In the genomic region with DNA sequence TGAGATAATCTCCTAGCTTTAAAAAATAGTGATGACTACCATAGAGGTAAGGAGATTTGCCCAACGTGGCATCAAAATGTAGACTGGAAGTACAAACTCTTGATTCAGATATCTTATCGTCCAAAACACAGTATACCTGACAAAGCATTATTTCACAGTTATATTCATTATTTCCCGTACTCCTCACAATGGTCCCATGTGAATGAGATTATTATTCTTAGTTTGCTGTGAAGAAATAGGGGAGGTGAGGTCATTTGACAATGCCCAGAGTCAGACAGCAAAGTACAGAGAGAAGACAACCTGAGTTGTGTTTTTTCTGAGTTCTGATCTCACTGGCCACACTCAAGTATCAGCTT, we compare ENCODE assay signal across 1 cellular context.
TF ChIP-seq lines count a peak whose summit lies in the region.

No MANE protein-coding gene starts in this region.

TF ChIP-seq in K562, 482 proteins besides CTCF, POLR2A, EP300 and RAD21 (continued from another document and continues in another):
- TF ChIP-seq, protein P1, sequence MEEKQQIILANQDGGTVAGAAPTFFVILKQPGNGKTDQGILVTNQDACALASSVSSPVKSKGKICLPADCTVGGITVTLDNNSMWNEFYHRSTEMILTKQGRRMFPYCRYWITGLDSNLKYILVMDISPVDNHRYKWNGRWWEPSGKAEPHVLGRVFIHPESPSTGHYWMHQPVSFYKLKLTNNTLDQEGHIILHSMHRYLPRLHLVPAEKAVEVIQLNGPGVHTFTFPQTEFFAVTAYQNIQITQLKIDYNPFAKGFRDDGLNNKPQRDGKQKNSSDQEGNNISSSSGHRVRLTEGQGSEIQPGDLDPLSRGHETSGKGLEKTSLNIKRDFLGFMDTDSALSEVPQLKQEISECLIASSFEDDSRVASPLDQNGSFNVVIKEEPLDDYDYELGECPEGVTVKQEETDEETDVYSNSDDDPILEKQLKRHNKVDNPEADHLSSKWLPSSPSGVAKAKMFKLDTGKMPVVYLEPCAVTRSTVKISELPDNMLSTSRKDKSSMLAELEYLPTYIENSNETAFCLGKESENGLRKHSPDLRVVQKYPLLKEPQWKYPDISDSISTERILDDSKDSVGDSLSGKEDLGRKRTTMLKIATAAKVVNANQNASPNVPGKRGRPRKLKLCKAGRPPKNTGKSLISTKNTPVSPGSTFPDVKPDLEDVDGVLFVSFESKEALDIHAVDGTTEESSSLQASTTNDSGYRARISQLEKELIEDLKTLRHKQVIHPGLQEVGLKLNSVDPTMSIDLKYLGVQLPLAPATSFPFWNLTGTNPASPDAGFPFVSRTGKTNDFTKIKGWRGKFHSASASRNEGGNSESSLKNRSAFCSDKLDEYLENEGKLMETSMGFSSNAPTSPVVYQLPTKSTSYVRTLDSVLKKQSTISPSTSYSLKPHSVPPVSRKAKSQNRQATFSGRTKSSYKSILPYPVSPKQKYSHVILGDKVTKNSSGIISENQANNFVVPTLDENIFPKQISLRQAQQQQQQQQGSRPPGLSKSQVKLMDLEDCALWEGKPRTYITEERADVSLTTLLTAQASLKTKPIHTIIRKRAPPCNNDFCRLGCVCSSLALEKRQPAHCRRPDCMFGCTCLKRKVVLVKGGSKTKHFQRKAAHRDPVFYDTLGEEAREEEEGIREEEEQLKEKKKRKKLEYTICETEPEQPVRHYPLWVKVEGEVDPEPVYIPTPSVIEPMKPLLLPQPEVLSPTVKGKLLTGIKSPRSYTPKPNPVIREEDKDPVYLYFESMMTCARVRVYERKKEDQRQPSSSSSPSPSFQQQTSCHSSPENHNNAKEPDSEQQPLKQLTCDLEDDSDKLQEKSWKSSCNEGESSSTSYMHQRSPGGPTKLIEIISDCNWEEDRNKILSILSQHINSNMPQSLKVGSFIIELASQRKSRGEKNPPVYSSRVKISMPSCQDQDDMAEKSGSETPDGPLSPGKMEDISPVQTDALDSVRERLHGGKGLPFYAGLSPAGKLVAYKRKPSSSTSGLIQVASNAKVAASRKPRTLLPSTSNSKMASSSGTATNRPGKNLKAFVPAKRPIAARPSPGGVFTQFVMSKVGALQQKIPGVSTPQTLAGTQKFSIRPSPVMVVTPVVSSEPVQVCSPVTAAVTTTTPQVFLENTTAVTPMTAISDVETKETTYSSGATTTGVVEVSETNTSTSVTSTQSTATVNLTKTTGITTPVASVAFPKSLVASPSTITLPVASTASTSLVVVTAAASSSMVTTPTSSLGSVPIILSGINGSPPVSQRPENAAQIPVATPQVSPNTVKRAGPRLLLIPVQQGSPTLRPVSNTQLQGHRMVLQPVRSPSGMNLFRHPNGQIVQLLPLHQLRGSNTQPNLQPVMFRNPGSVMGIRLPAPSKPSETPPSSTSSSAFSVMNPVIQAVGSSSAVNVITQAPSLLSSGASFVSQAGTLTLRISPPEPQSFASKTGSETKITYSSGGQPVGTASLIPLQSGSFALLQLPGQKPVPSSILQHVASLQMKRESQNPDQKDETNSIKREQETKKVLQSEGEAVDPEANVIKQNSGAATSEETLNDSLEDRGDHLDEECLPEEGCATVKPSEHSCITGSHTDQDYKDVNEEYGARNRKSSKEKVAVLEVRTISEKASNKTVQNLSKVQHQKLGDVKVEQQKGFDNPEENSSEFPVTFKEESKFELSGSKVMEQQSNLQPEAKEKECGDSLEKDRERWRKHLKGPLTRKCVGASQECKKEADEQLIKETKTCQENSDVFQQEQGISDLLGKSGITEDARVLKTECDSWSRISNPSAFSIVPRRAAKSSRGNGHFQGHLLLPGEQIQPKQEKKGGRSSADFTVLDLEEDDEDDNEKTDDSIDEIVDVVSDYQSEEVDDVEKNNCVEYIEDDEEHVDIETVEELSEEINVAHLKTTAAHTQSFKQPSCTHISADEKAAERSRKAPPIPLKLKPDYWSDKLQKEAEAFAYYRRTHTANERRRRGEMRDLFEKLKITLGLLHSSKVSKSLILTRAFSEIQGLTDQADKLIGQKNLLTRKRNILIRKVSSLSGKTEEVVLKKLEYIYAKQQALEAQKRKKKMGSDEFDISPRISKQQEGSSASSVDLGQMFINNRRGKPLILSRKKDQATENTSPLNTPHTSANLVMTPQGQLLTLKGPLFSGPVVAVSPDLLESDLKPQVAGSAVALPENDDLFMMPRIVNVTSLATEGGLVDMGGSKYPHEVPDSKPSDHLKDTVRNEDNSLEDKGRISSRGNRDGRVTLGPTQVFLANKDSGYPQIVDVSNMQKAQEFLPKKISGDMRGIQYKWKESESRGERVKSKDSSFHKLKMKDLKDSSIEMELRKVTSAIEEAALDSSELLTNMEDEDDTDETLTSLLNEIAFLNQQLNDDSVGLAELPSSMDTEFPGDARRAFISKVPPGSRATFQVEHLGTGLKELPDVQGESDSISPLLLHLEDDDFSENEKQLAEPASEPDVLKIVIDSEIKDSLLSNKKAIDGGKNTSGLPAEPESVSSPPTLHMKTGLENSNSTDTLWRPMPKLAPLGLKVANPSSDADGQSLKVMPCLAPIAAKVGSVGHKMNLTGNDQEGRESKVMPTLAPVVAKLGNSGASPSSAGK (IDR thresholded peaks at IDR 0.05) = no peak
- TF ChIP-seq MAFG (tag; conservative IDR thresholded peaks at IDR 0.05) (peak; percentile 56), L3MBTL2 (IDR thresholded peaks at IDR 0.05) (no peak), THRAP3 (IDR thresholded peaks at IDR 0.05; ENCODE audit: borderline replicate concordance) (0 out of 2 replicates have a peak, but pooled peaks have one; percentile 49), POLR2G (IDR thresholded peaks at IDR 0.05; ENCODE audit: low read depth, low read length) (no peak), RFX5 (IDR thresholded peaks at IDR 0.05; ENCODE audit: low read depth, low read length) (no peak), ZNF436 (CRISPR knock-in tag; IDR thresholded peaks at IDR 0.05) (no peak), CBFA2T2 (conservative IDR thresholded peaks at IDR 0.05) (no peak), ZNF3 (CRISPR knock-in tag; IDR thresholded peaks at IDR 0.05) (no peak), ETV5 (CRISPR knock-in tag; IDR thresholded peaks at IDR 0.05; ENCODE audit: low read depth) (no peak), FOXJ2 (tag; IDR thresholded peaks at IDR 0.05) (no peak), CTCFL (IDR thresholded peaks at IDR 0.05; ENCODE audit: borderline replicate concordance, insufficient read depth, low read depth, low read length, poor library complexity, severe bottlenecking) (no peak), ZNF431 (CRISPR knock-in tag; IDR thresholded peaks at IDR 0.05) (no peak), ZNF717 (CRISPR knock-in tag; IDR thresholded peaks at IDR 0.05) (no peak), ZZZ3 (IDR thresholded peaks at IDR 0.05) (no peak), DPF2 (IDR thresholded peaks at IDR 0.05) (peak; percentile 17; the same call in 1 of the 2 replicates), NFIX (CRISPR knock-in tag; IDR thresholded peaks at IDR 0.05; ENCODE audit: low read depth) (no peak), ZNF347 (CRISPR knock-in tag; IDR thresholded peaks at IDR 0.05; ENCODE audit: low read depth) (no peak), PATZ1 (CRISPR knock-in tag; IDR thresholded peaks at IDR 0.05; ENCODE audit: borderline replicate concordance) (no peak), TFAP4 (CRISPR knock-in tag; IDR thresholded peaks at IDR 0.05; ENCODE audit: borderline replicate concordance) (no peak), STAG1 (CRISPR knock-in tag; IDR thresholded peaks at IDR 0.05; ENCODE audit: borderline replicate concordance) (no peak), PRPF4 (IDR thresholded peaks at IDR 0.05; ENCODE audit: insufficient read depth, low read depth, low read length, poor library complexity, severe bottlenecking) (no peak), C11orf30 (IDR thresholded peaks at IDR 0.05; ENCODE audit: low read depth) (peak; percentile 86), GATAD2A (IDR thresholded peaks at IDR 0.05) (no peak), NBN (IDR thresholded peaks at IDR 0.05; ENCODE audit: low read depth) (no peak), ERF (CRISPR knock-in tag; IDR thresholded peaks at IDR 0.05) (no peak), ZFX (CRISPR knock-in tag; IDR thresholded peaks at IDR 0.05) (no peak), SP2 (IDR thresholded peaks at IDR 0.05; ENCODE audit: extremely low read depth, low read depth, low read length, poor library complexity, severe bottlenecking) (no peak), HOXB6 (CRISPR knock-in tag; IDR thresholded peaks at IDR 0.05; ENCODE audit: borderline replicate concordance) (no peak), MEF2A (IDR thresholded peaks at IDR 0.05; ENCODE audit: control insufficient read depth, low read depth, low read length) (no peak), ARID3A (IDR thresholded peaks at IDR 0.05; ENCODE audit: borderline replicate concordance, low read depth, low read length) (no peak), SIX5 (IDR thresholded peaks at IDR 0.05; ENCODE audit: borderline replicate concordance in 1 of 2, insufficient read depth in 1 of 2, low read depth in 1 of 2, low read length in 2 of 2) (no peak), SNIP1 (IDR thresholded peaks at IDR 0.05; ENCODE audit: low read depth) (no peak), BACH1 (tag; IDR thresholded peaks at IDR 0.05) (no peak), XRCC3 (IDR thresholded peaks at IDR 0.05) (no peak), SRSF3 (IDR thresholded peaks at IDR 0.05; ENCODE audit: insufficient read depth, low read length) (no peak), ZNF408 (CRISPR knock-in tag; IDR thresholded peaks at IDR 0.05; ENCODE audit: low read depth) (no peak), TCFL5 (CRISPR knock-in tag; conservative IDR thresholded peaks at IDR 0.05) (no peak), NONO (IDR thresholded peaks at IDR 0.05; ENCODE audit: low read depth in 2 of 2, low read length in 1 of 2) (no peak), NFE2 (IDR thresholded peaks at IDR 0.05; ENCODE audit: low read depth) (0 out of 2 replicates have a peak, but pooled peaks have one; percentile 19)
- TF ChIP-seq, protein P2, sequence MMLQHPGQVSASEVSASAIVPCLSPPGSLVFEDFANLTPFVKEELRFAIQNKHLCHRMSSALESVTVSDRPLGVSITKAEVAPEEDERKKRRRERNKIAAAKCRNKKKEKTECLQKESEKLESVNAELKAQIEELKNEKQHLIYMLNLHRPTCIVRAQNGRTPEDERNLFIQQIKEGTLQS (IDR thresholded peaks at IDR 0.05) = peak; percentile 29; the same call in 1 of the 2 replicates
- TF ChIP-seq, protein P2 (CRISPR knock-in tag; conservative IDR thresholded peaks at IDR 0.05) = no peak
- TF ChIP-seq, protein P3, sequence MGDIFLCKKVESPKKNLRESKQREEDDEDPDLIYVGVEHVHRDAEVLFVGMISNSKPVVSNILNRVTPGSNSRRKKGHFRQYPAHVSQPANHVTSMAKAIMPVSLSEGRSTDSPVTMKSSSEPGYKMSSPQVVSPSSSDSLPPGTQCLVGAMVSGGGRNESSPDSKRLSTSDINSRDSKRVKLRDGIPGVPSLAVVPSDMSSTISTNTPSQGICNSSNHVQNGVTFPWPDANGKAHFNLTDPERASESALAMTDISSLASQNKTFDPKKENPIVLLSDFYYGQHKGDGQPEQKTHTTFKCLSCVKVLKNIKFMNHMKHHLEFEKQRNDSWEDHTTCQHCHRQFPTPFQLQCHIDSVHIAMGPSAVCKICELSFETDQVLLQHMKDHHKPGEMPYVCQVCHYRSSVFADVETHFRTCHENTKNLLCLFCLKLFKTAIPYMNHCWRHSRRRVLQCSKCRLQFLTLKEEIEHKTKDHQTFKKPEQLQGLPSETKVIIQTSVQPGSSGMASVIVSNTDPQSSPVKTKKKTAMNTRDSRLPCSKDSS (IDR thresholded peaks at IDR 0.05; ENCODE audit: low read depth, partially characterized antibody) = no peak
